Comparison of ENCODE assay signal across 36 cellular contexts in the genomic region with DNA sequence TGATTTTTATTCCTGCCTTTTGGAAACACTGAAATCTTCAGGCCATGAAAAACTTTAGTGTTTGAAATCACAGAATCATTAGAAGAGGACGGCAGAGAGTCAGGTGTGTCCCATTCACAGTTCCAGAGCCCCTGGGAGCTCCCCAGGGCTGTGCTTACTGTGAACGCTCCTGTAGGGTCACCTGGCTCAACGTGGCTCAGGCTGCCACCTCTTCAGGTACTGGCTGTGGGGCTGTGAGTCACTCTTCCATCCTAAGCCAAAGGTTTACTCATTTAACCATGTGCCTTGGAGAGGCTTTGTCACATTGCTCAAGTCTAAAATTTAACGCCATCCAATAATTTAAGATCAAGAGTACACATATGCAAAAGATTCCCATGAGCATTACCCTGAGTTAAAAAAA. TPM values are rescaled to one million over a fixed set of nuclear protein-coding genes. Genes with fewer than 3 reads are reported as not detected.
A peak's percentile ranks its signal among the peaks of the same experiment; 100 is the strongest.
DNase-seq lines count a peak whose midpoint lies in the region; ATAC-seq, FAIRE-seq and TF ChIP-seq lines count a peak whose summit lies in the region.
"Had no signal": no experiment of that assay in that cellular context is flagged by ENCODE, and none has a peak within 500 bp of the region (broad histone marks: within the 10 kb centered on the region; RNA-seq: fewer than 3 reads in every experiment).

No MANE protein-coding gene starts in this region.

- H3K9ac ChIP-seq in mammary epithelial cell (ENCODE audit: insufficient read depth, low read length) (no peak overlapping the region), keratinocyte (ENCODE audit: control insufficient read depth, extremely low read depth, insufficient read depth, low read length) (no peak overlapping the region)

- H3K4me2 ChIP-seq in mammary epithelial cell (ENCODE audit: insufficient read depth, low read depth, low read length) (no peak overlapping the region), keratinocyte (ENCODE audit: control insufficient read depth, extremely low read depth, insufficient read depth, low read depth, low read length) (no peak overlapping the region)

- dilution Hi-C loops in mammary epithelial cell (cut with HindIII; ENCODE audit: low sequenced_read_pairs) = no loop called here
- dilution Hi-C loops in keratinocyte (cut with MboI; ENCODE audit: extremely low pct_ligation_motif_present, low sequenced_read_pairs) = no loop called here

- H3K79me2 ChIP-seq in mammary epithelial cell (ENCODE audit: insufficient read depth, low read length) (no peaks in the 10 kb centered on the region), keratinocyte (ENCODE audit: control insufficient read depth, insufficient read depth, low read length) (no peaks in the 10 kb centered on the region)

- peaks cover 35% of the 10 kb centered on the region for H3K27me3 Mint-ChIP-seq in MCF 10A (ENCODE audit: insufficient read depth, unreplicated experiment)

- H3K4me1 ChIP-seq in breast epithelium (no peaks in the 10 kb centered on the region), mammary epithelial cell (ENCODE audit: insufficient read depth, low read length) (no peaks in the 10 kb centered on the region), keratinocyte (ENCODE audit: control insufficient read depth, extremely low read depth, insufficient read depth, low read length) (peaks cover 22% of the 10 kb centered on the region)
- H3K4me1 ChIP-seq: heart left ventricle had no signal

- peaks cover 4% of the 10 kb centered on the region for H3K36me3 Mint-ChIP-seq in MCF 10A (ENCODE audit: insufficient read depth, unreplicated experiment)
- H3K36me3 Mint-ChIP-seq: activated naive CD8-positive, alpha-beta T cell; CD4-positive, CD25-positive, alpha-beta regulatory T cell; natural killer cell treated with Interleukin-12 subunit alpha and Interleukin-12 subunit beta and Interleukin-15 and Interleukin-18, amount 100 ng/mL, for 72 hours; stimulated activated memory B cell treated with anti-CD40 and anti-IgM and Interleukin-4, amounts not matched to agents 10 μg/mL and 1 μg/mL and 100 μg/mL, for 72 hours; type B pancreatic cell had no signal

- 56% methylated on average over 4 of the region's 4 CpGs for WGBS in mammary epithelial cell (ENCODE audit: low coverage, missing lambda C conversion rate)

- CTCF ChIA-PET in MCF 10A (lab: Yijun Ruan, JAX) = interaction anchor here (0.6 to 0.9 kb wide), 3 partner anchors 21 to 57 kb away, joined by 3 read pairs; no protein-coding TSS in a partner anchor
- CTCF ChIA-PET in mammary epithelial cell (lab: Charles Lee; ENCODE audit: low non-redundant PET) = no interaction called here

- DNase-seq in MCF 10A (ENCODE audit: unreplicated experiment) (peak; percentile 59), breast epithelium (ENCODE audit: low spot score in 2 of 2) (no peak), mammary epithelial cell (peak; percentile 45), keratinocyte (ENCODE audit: low read depth, low spot score) (no peak), GF-D8 (lab: John Stamatoyannopoulos, UW) (no peak), epidermal melanocyte (ENCODE audit: insufficient read length, low spot score) (no peak), NCI-H82 (lab: John Stamatoyannopoulos, UW) (no peak)
- DNase-seq: activated CD4-positive, alpha-beta memory T cell treated with anti-CD3 and anti-CD28 coated beads, Interleukin-2, amount 10 ng/mL, durations not matched to agents 7 days and 5 days; activated CD4-positive, CD25-positive, alpha-beta regulatory T cell treated with anti-CD3 and anti-CD28 coated beads, Interleukin-2, amount 50 U/mL, for 72 hours; activated T-cell treated with anti-CD3 and anti-CD28 coated beads for 4 hours; AML-193; anterior cingulate cortex; Calu3; CD4-positive, CD25-positive, alpha-beta regulatory T cell; effector CD8-positive, alpha-beta T cell; foreskin fibroblast; H7; heart left ventricle; kidney glomerular epithelial cell; MG63; NCI-H1105 treated with DMSO at 0.1 percent for 48 hours; NCI-H1930; NCI-H510A treated with DMSO at 0.1 percent for 48 hours; Right ventricle myocardium superior had no signal

- no peaks in the 10 kb centered on the region for H3K4me1 Mint-ChIP-seq in MCF 10A (ENCODE audit: insufficient read depth, unreplicated experiment)
- H3K4me1 Mint-ChIP-seq: activated CD4-positive, alpha-beta memory T cell treated with anti-CD3 and anti-CD28 coated beads, Interleukin-2, amount 10 ng/mL, durations not matched to agents 7 days and 5 days; CD4-positive, CD25-positive, alpha-beta regulatory T cell had no signal

- H3K9me3 ChIP-seq in breast epithelium (no peaks in the 10 kb centered on the region), mammary epithelial cell (replicated peaks; ENCODE audit: insufficient read depth, low read length) (no peaks in the 10 kb centered on the region), keratinocyte (ENCODE audit: control insufficient read depth, low read depth, low read length) (no peaks in the 10 kb centered on the region)
- H3K9me3 ChIP-seq: heart left ventricle, MG63 had no signal

- intact Hi-C loops in MCF 10A (cut with micrococcal nuclease) (no loop called here), breast epithelium (cut with DNase I; ENCODE audit: low total_unique reads) (no loop called here), mammary epithelial cell (cut with micrococcal nuclease) (no loop called here)

- TF ChIP-seq CTCF in MCF 10A (IDR thresholded peaks at IDR 0.05; ENCODE audit: unreplicated experiment) (no peak), breast epithelium (IDR thresholded peaks at IDR 0.05) (no peak), mammary epithelial cell (conservative IDR thresholded peaks at IDR 0.05 in 1 of 2, IDR thresholded peaks at IDR 0.05 in 1 of 2; ENCODE audit: extremely low read depth in 1 of 2, insufficient read depth in 1 of 2, low read depth in 1 of 2, low read length in 2 of 2) (no peak), keratinocyte (optimal IDR thresholded peaks at IDR 0.05 in 1 of 3, IDR thresholded peaks at IDR 0.05 in 1 of 3, conservative IDR thresholded peaks at IDR 0.05 in 1 of 3; ENCODE audit: extremely low read depth in 1 of 3, insufficient read depth in 2 of 3, low read length in 3 of 3) (no peak)

- H3K27ac ChIP-seq in breast epithelium (no peak overlapping the region), mammary epithelial cell (ENCODE audit: insufficient read depth, low read depth, low read length) (no peak overlapping the region), keratinocyte (ENCODE audit: control insufficient read depth, insufficient read depth, low read length) (no peak overlapping the region)
- H3K27ac ChIP-seq: heart left ventricle, skin epidermis had no signal

- H3K27ac Mint-ChIP-seq in MCF 10A (ENCODE audit: low read depth, unreplicated experiment) = no peak overlapping the region
- H3K27ac Mint-ChIP-seq: activated CD4-positive, alpha-beta memory T cell treated with anti-CD3 and anti-CD28 coated beads, Interleukin-2, amount 10 ng/mL, durations not matched to agents 7 days and 5 days; activated naive CD8-positive, alpha-beta T cell; CD4-positive, CD25-positive, alpha-beta regulatory T cell; natural killer cell treated with Interleukin-12 subunit alpha and Interleukin-12 subunit beta and Interleukin-15 and Interleukin-18, amount 100 ng/mL, for 72 hours; stimulated activated memory B cell treated with anti-CD40 and anti-IgM and Interleukin-4, amounts not matched to agents 10 μg/mL and 1 μg/mL and 100 μg/mL, for 72 hours; T-helper 2 cell treated with Interferon-gamma antibody and Interleukin-4, amounts not matched to agents 5 μg/mL and 100 μg/mL, for 36 hours; type B pancreatic cell had no signal

- H2AFZ ChIP-seq in mammary epithelial cell (ENCODE audit: low read depth, low read length) (no peak overlapping the region), keratinocyte (ENCODE audit: control insufficient read depth, low read length) (no peak overlapping the region)

- H4K20me1 ChIP-seq in mammary epithelial cell (ENCODE audit: insufficient read depth, low read length) (peaks cover 5% of the 10 kb centered on the region), keratinocyte (ENCODE audit: control insufficient read depth, extremely low read depth, insufficient read depth, low read length) (no peaks in the 10 kb centered on the region)

- H3K27me3 ChIP-seq in breast epithelium = no peaks in the 10 kb centered on the region
- H3K27me3 ChIP-seq in mammary epithelial cell (ENCODE audit: insufficient read depth, low read length) = peaks cover 3% of the 10 kb centered on the region
- peaks cover 2% of the 10 kb centered on the region for H3K27me3 ChIP-seq in keratinocyte (ENCODE audit: control insufficient read depth, extremely low read depth, insufficient read depth, low read length)

- H3K36me3 ChIP-seq in breast epithelium (no peaks in the 10 kb centered on the region), mammary epithelial cell (ENCODE audit: insufficient read depth, low read length) (no peaks in the 10 kb centered on the region), keratinocyte (ENCODE audit: control insufficient read depth in 2 of 2, extremely low read depth in 1 of 2, insufficient read depth in 2 of 2, low read length in 2 of 2) (no peaks in the 10 kb centered on the region)
- H3K36me3 ChIP-seq: heart left ventricle, MG63 had no signal

- no peak for ATAC-seq in HG02571 (IDR thresholded peaks at IDR 0.05; ENCODE audit: unreplicated experiment)
- ATAC-seq: heart left ventricle; K562; natural killer cell treated with Interleukin-12 subunit alpha and Interleukin-12 subunit beta and Interleukin-15 and Interleukin-18, amount 100 ng/mL, for 72 hours; SK-N-SH treated with all-trans-retinoic acid at 6 μM for 48 hours; stimulated activated memory B cell treated with anti-CD40 and anti-IgM and Interleukin-4, amounts not matched to agents 10 μg/mL and 1 μg/mL and 100 μg/mL, for 72 hours had no signal

- no peak for TF ChIP-seq POLR2A in breast epithelium (IDR thresholded peaks at IDR 0.05)

- BruUV-seq in MCF 10A (replicated peaks; lab: Mats Ljungman, UMichigan) (no TSS peak), mammary epithelial cell (replicated peaks; lab: Mats Ljungman, UMichigan) (no TSS peak)

- peak; percentile 41 for FAIRE-seq in keratinocyte (lab: Jason Lieb, UNC)
- FAIRE-seq: A204.1, GM12891, K562 had no signal

- in situ Hi-C loops in mammary epithelial cell (cut with MboI; ENCODE audit: low sequenced_read_pairs in 2 of 2) = no loop called here

- no peaks in the 10 kb centered on the region for H3K9me1 ChIP-seq in keratinocyte (ENCODE audit: control insufficient read depth, extremely low read depth, insufficient read depth, low read length)

- POLR2A ChIA-PET in MCF 10A (lab: Yijun Ruan, JAX) = interaction anchor here (0.5 to 0.9 kb wide), 4 partner anchors 11 to 527 kb away, joined by 3 to 6 read pairs (median 4); no protein-coding TSS in a partner anchor

- H3K4me3 Mint-ChIP-seq in MCF 10A (ENCODE audit: unreplicated experiment) = no peak overlapping the region
- H3K4me3 Mint-ChIP-seq: activated CD4-positive, alpha-beta memory T cell treated with anti-CD3 and anti-CD28 coated beads, Interleukin-2, amount 10 ng/mL, durations not matched to agents 7 days and 5 days; activated naive CD8-positive, alpha-beta T cell; CD4-positive, CD25-positive, alpha-beta regulatory T cell; natural killer cell treated with Interleukin-12 subunit alpha and Interleukin-12 subunit beta and Interleukin-15 and Interleukin-18, amount 100 ng/mL, for 72 hours; stimulated activated memory B cell treated with anti-CD40 and anti-IgM and Interleukin-4, amounts not matched to agents 10 μg/mL and 1 μg/mL and 100 μg/mL, for 72 hours; T-helper 2 cell treated with Interferon-gamma antibody and Interleukin-4, amounts not matched to agents 5 μg/mL and 100 μg/mL, for 36 hours; type B pancreatic cell had no signal

- H3K9me3 Mint-ChIP-seq in MCF 10A (ENCODE audit: unreplicated experiment) = no peaks in the 10 kb centered on the region
- H3K9me3 Mint-ChIP-seq: activated CD4-positive, alpha-beta memory T cell treated with anti-CD3 and anti-CD28 coated beads, Interleukin-2, amount 10 ng/mL, durations not matched to agents 7 days and 5 days; natural killer cell treated with Interleukin-12 subunit alpha and Interleukin-12 subunit beta and Interleukin-15 and Interleukin-18, amount 100 ng/mL, for 72 hours; stimulated activated memory B cell treated with anti-CD40 and anti-IgM and Interleukin-4, amounts not matched to agents 10 μg/mL and 1 μg/mL and 100 μg/mL, for 72 hours; T-helper 2 cell treated with Interferon-gamma antibody and Interleukin-4, amounts not matched to agents 5 μg/mL and 100 μg/mL, for 36 hours; type B pancreatic cell had no signal

- H3K4me3 ChIP-seq in breast epithelium (no peak overlapping the region), mammary epithelial cell (replicated peaks in 1 of 3; ENCODE audit: insufficient read depth in 1 of 3, low read depth in 2 of 3, low read length in 3 of 3) (no peak overlapping the region), keratinocyte (ENCODE audit: control insufficient read depth in 2 of 3, extremely low read depth in 1 of 3, insufficient read depth in 2 of 3, low read depth in 1 of 3, low read length in 3 of 3) (no peak overlapping the region)
- H3K4me3 ChIP-seq: heart left ventricle, K562, MG63, skin epidermis had no signal

RNA-seq across cellular contexts. Expression of a gene that starts 50.2 kb away (rescaled TPM):
- 0.12 TPM in 1 of 2 replicates, not detected in the other for total RNA-seq in MCF 10A (2022)
- under 1 TPM; 0.16 to 0.98 (median 0.88) TPM for total RNA-seq in breast epithelium
- 1 to 10 TPM; 1.1 to 3.7 TPM for total RNA-seq in mammary epithelial cell
- 1.4 TPM for polyA plus RNA-seq in mammary epithelial cell
- polyA minus RNA-seq in mammary epithelial cell = not detected
- polyA plus RNA-seq in keratinocyte = 0.82 to 4.2 TPM (median 1.7 TPM) in 3 replicates
- 3.0 TPM for polyA plus RNA-seq in keratinocyte (2011; ENCODE audit: low read depth)
- 2.0 and 2.4 TPM in 2 replicates for polyA plus RNA-seq in keratinocyte (2011; cell fraction: cytosol; rRNA removed)
- 2.6 and 3.5 TPM in 2 replicates for polyA plus RNA-seq in keratinocyte (2011; cell fraction: nucleus; rRNA removed)
- polyA plus RNA-seq in keratinocyte (2012; ENCODE audit: low replicate concordance) = 0.79 and 4.6 TPM in 2 replicates
- polyA minus RNA-seq in keratinocyte = 0.95 to 7.6 TPM (median 2.4 TPM) in 3 replicates
- polyA minus RNA-seq in keratinocyte (2011; cell fraction: cytosol; rRNA and poly(A)+ RNA removed) = 2.9 TPM
- 2.4 and 4.6 TPM in 2 replicates for polyA minus RNA-seq in keratinocyte (2011; cell fraction: nucleus; rRNA and poly(A)+ RNA removed)
- total RNA-seq: activated CD4-positive, alpha-beta memory T cell treated with anti-CD3 and anti-CD28 coated beads, Interleukin-2, amount 10 ng/mL, durations not matched to agents 7 days and 5 days; Calu3; K562; natural killer cell treated with Interleukin-12 subunit alpha and Interleukin-12 subunit beta and Interleukin-15 and Interleukin-18, amount 100 ng/mL, for 72 hours; Right ventricle myocardium superior; subcutaneous adipose tissue had no signal
- polyA plus RNA-seq: CD4-positive, CD25-positive, alpha-beta regulatory T cell had no signal

Comparison
In these comparisons a context has a peak if more than half of its experiments do, and no peak if none do; other contexts are left out.
1. DNase-seq: peak in MCF 10A (single experiment) and mammary epithelial cell (single experiment); none in breast epithelium (0 of 2), keratinocyte (single experiment), GF-D8 (single experiment), epidermal melanocyte (single experiment) and NCI-H82 (single experiment).